11 cellular contexts compared by ENCODE assay signal in genomic region chr1:229431270-229432115, GRCh38. TPM values are rescaled to one million over a fixed set of nuclear protein-coding genes. Genes with fewer than 3 reads are reported as not detected.
DNase-seq lines count a peak whose midpoint lies in the region; ATAC-seq, FAIRE-seq and TF ChIP-seq lines count a peak whose summit lies in the region.
"Had no signal": no experiment of that assay in that cellular context is flagged by ENCODE, and none has a peak within 500 bp of the region (broad histone marks: within the 10 kb centered on the region; RNA-seq: fewer than 3 reads in every experiment).

No MANE protein-coding gene starts in this region.

- no peak for ATAC-seq in stimulated activated effector memory CD8-positive, alpha-beta T cell treated with anti-CD3 and anti-CD28 coated beads, Interleukin-12 subunit alpha, Interleukin-12 subunit beta, amount 100 ng/mL, for 72 hours
- no peak for ATAC-seq in HG02884 (IDR thresholded peaks at IDR 0.05; ENCODE audit: unreplicated experiment)

- H3K36me3 ChIP-seq in kidney (ENCODE audit: control insufficient read depth in 1 of 2, insufficient read depth in 2 of 2, low read length in 2 of 2) = no peaks in the 10 kb centered on the region

- no peak overlapping the region for H3K4me3 ChIP-seq in kidney (ENCODE audit: low read length in 2 of 2)

- no peaks in the 10 kb centered on the region for H3K36me3 Mint-ChIP-seq in activated T-cell treated with anti-CD3 and anti-CD28 coated beads, Interleukin-2, amount 50 U/mL, for 24 hours (ENCODE audit: low read depth)
- peaks cover 4% of the 10 kb centered on the region for H3K36me3 Mint-ChIP-seq in activated T-helper 1 cell treated with anti-CD3 and anti-CD28 coated beads, Interleukin-12 subunit alpha, Interleukin-12 subunit beta, Interleukin-2, Interleukin-4 antibody, amounts not matched to agents 30 ng/mL and 10 ng/mL and 1 ng/mL, durations not matched to agents 14 hours and 24 hours and 36 hours (ENCODE audit: low read depth)
- H3K36me3 Mint-ChIP-seq in stimulated activated effector memory CD8-positive, alpha-beta T cell treated with anti-CD3 and anti-CD28 coated beads, Interleukin-12 subunit alpha, Interleukin-12 subunit beta, amount 100 ng/mL, for 72 hours = peaks cover 6% of the 10 kb centered on the region
- peaks cover 5 to 9% of the 10 kb centered on the region in 2 donors for H3K36me3 Mint-ChIP-seq in CD14-positive monocyte

- no peak overlapping the region for H3K27ac Mint-ChIP-seq in activated T-cell treated with anti-CD3 and anti-CD28 coated beads, Interleukin-2, amount 50 U/mL, for 24 hours
- H3K27ac Mint-ChIP-seq in activated T-helper 1 cell treated with anti-CD3 and anti-CD28 coated beads, Interleukin-12 subunit alpha, Interleukin-12 subunit beta, Interleukin-2, Interleukin-4 antibody, amounts not matched to agents 30 ng/mL and 10 ng/mL and 1 ng/mL, durations not matched to agents 14 hours and 24 hours and 36 hours = peak overlapping the region; percentile 75
- H3K27ac Mint-ChIP-seq in stimulated activated effector memory CD8-positive, alpha-beta T cell treated with anti-CD3 and anti-CD28 coated beads, Interleukin-12 subunit alpha, Interleukin-12 subunit beta, amount 100 ng/mL, for 72 hours = peak overlapping the region; percentile 64
- peak overlapping the region in 2 of 7 donors; percentile 32 to 53 for H3K27ac Mint-ChIP-seq in CD14-positive monocyte

- H3K9me3 Mint-ChIP-seq in activated T-cell treated with anti-CD3 and anti-CD28 coated beads, Interleukin-2, amount 50 U/mL, for 24 hours = no peaks in the 10 kb centered on the region
- no peaks in the 10 kb centered on the region for H3K9me3 Mint-ChIP-seq in activated T-helper 1 cell treated with anti-CD3 and anti-CD28 coated beads, Interleukin-12 subunit alpha, Interleukin-12 subunit beta, Interleukin-2, Interleukin-4 antibody, amounts not matched to agents 30 ng/mL and 10 ng/mL and 1 ng/mL, durations not matched to agents 14 hours and 24 hours and 36 hours
- H3K9me3 Mint-ChIP-seq in stimulated activated effector memory CD8-positive, alpha-beta T cell treated with anti-CD3 and anti-CD28 coated beads, Interleukin-12 subunit alpha, Interleukin-12 subunit beta, amount 100 ng/mL, for 72 hours = no peaks in the 10 kb centered on the region
- peaks cover 0 to 35% (median 11%) of the 10 kb centered on the region in 7 donors for H3K9me3 Mint-ChIP-seq in CD14-positive monocyte

- in situ Hi-C loops in G401 (cut with HindIII; ENCODE audit: low sequenced_read_pairs) = no loop called here

- DNase-seq in activated T-cell treated with anti-CD3 and anti-CD28 coated beads, Interleukin-2, amount 50 U/mL, for 24 hours = no peak
- DNase-seq in activated T-cell treated with anti-CD3 and anti-CD28 coated beads for 4 hours (no peak), kidney (peak; percentile 55), CD14-positive monocyte (ENCODE audit: low spot score) (no peak), G401 (ENCODE audit: low spot score) (no peak)
- no peak for DNase-seq in activated T-helper 1 cell treated with anti-CD3 and anti-CD28 coated beads, Interleukin-12 subunit alpha, Interleukin-12 subunit beta, Interleukin-2, Interleukin-4 antibody, amounts not matched to agents 30 ng/mL and 10 ng/mL and 1 ng/mL, durations not matched to agents 14 hours and 24 hours and 36 hours (ENCODE audit: low spot score)
- DNase-seq in stimulated activated effector memory CD8-positive, alpha-beta T cell treated with anti-CD3 and anti-CD28 coated beads, Interleukin-12 subunit alpha, Interleukin-12 subunit beta, amount 100 ng/mL, for 72 hours (ENCODE audit: low spot score in 2 of 2) = no peak
- DNase-seq: GDM1, NCI-H345 had no signal

- no peak overlapping the region for H3K27ac ChIP-seq in kidney (ENCODE audit: low read depth in 2 of 2, low read length in 2 of 2)

- H3K4me3 Mint-ChIP-seq in activated T-cell treated with anti-CD3 and anti-CD28 coated beads, Interleukin-2, amount 50 U/mL, for 24 hours = peak overlapping the region; percentile 51
- H3K4me3 Mint-ChIP-seq in activated T-helper 1 cell treated with anti-CD3 and anti-CD28 coated beads, Interleukin-12 subunit alpha, Interleukin-12 subunit beta, Interleukin-2, Interleukin-4 antibody, amounts not matched to agents 30 ng/mL and 10 ng/mL and 1 ng/mL, durations not matched to agents 14 hours and 24 hours and 36 hours = peak overlapping the region; percentile 64
- peak overlapping the region; percentile 71 for H3K4me3 Mint-ChIP-seq in stimulated activated effector memory CD8-positive, alpha-beta T cell treated with anti-CD3 and anti-CD28 coated beads, Interleukin-12 subunit alpha, Interleukin-12 subunit beta, amount 100 ng/mL, for 72 hours
- peak overlapping the region in 1 of 2 donors; percentile 88 for H3K4me3 Mint-ChIP-seq in CD14-positive monocyte

- H3K4me1 Mint-ChIP-seq in activated T-cell treated with anti-CD3 and anti-CD28 coated beads, Interleukin-2, amount 50 U/mL, for 24 hours (ENCODE audit: low read depth) = peaks cover 26% of the 10 kb centered on the region
- peaks cover 8% of the 10 kb centered on the region for H3K4me1 Mint-ChIP-seq in activated T-helper 1 cell treated with anti-CD3 and anti-CD28 coated beads, Interleukin-12 subunit alpha, Interleukin-12 subunit beta, Interleukin-2, Interleukin-4 antibody, amounts not matched to agents 30 ng/mL and 10 ng/mL and 1 ng/mL, durations not matched to agents 14 hours and 24 hours and 36 hours (ENCODE audit: low read depth)
- peaks cover 18% of the 10 kb centered on the region for H3K4me1 Mint-ChIP-seq in stimulated activated effector memory CD8-positive, alpha-beta T cell treated with anti-CD3 and anti-CD28 coated beads, Interleukin-12 subunit alpha, Interleukin-12 subunit beta, amount 100 ng/mL, for 72 hours
- H3K4me1 Mint-ChIP-seq in CD14-positive monocyte = peaks cover 16% of the 10 kb centered on the region

- H3K9me3 ChIP-seq in kidney (ENCODE audit: control insufficient read depth in 1 of 2, low read length in 2 of 2) = no peaks in the 10 kb centered on the region

- peaks cover 0 to 4% of the 10 kb centered on the region in 2 donors for H3K4me1 ChIP-seq in kidney (ENCODE audit: control insufficient read depth in 1 of 2, insufficient read depth in 1 of 2, low read depth in 1 of 2, low read length in 2 of 2)

- intact Hi-C loops in activated T-helper 1 cell treated with anti-CD3 and anti-CD28 coated beads, Interleukin-12 subunit alpha, Interleukin-12 subunit beta, Interleukin-2, Interleukin-4 antibody, amounts not matched to agents 30 ng/mL and 10 ng/mL and 1 ng/mL, durations not matched to agents 14 hours and 24 hours and 36 hours (cut with micrococcal nuclease) = loop anchor here (1.0 to 10.0 kb wide), 3 partner anchors 10 to 993 kb away; partner anchors contain the start of gene PGBD5
- intact Hi-C loops in kidney (cut with DNase I) (no loop called here), CD14-positive monocyte (cut with micrococcal nuclease) (no loop called here)

- TF ChIP-seq CTCF in kidney (IDR thresholded peaks at IDR 0.05; ENCODE audit: borderline replicate concordance, extremely low read depth, insufficient read depth) (no peak), CD14-positive monocyte (IDR thresholded peaks at IDR 0.05) (no peak)

- no peak overlapping the region for H3K9ac ChIP-seq in kidney (ENCODE audit: low read length in 2 of 2)

- H3K27me3 Mint-ChIP-seq in activated T-cell treated with anti-CD3 and anti-CD28 coated beads, Interleukin-2, amount 50 U/mL, for 24 hours = peaks cover 87% of the 10 kb centered on the region
- peaks cover 82% of the 10 kb centered on the region for H3K27me3 Mint-ChIP-seq in activated T-helper 1 cell treated with anti-CD3 and anti-CD28 coated beads, Interleukin-12 subunit alpha, Interleukin-12 subunit beta, Interleukin-2, Interleukin-4 antibody, amounts not matched to agents 30 ng/mL and 10 ng/mL and 1 ng/mL, durations not matched to agents 14 hours and 24 hours and 36 hours (ENCODE audit: insufficient read depth)
- peaks cover 79 to 91% (median 84%) of the 10 kb centered on the region in 3 donors for H3K27me3 Mint-ChIP-seq in CD14-positive monocyte (ENCODE audit: low read depth in 3 of 3)

- FAIRE-seq in kidney (lab: Jason Lieb, UNC) = no peak

RNA-seq across cellular contexts. Expression of gene ACTA1, which starts 2.4 kb away (rescaled TPM):
- total RNA-seq in activated T-helper 1 cell treated with anti-CD3 and anti-CD28 coated beads, Interleukin-12 subunit alpha, Interleukin-12 subunit beta, Interleukin-2, Interleukin-4 antibody, amounts not matched to agents 30 ng/mL and 10 ng/mL and 1 ng/mL, durations not matched to agents 14 hours and 24 hours and 36 hours = 0.20 TPM in 1 of 2 replicates, not detected in the other
- total RNA-seq in kidney = not detected
- polyA plus RNA-seq in kidney (ENCODE audit: insufficient read depth, low read depth, low replicate concordance) = 1.2 TPM
- not detected for polyA plus RNA-seq in CD14-positive monocyte
- not detected in 2 replicates for total RNA-seq in G401 (2014; rRNA removed; shearing (Covaris generic))
- total RNA-seq: mesenteric fat pad had no signal
